21 cellular contexts compared by ENCODE assay signal in the genomic region with DNA sequence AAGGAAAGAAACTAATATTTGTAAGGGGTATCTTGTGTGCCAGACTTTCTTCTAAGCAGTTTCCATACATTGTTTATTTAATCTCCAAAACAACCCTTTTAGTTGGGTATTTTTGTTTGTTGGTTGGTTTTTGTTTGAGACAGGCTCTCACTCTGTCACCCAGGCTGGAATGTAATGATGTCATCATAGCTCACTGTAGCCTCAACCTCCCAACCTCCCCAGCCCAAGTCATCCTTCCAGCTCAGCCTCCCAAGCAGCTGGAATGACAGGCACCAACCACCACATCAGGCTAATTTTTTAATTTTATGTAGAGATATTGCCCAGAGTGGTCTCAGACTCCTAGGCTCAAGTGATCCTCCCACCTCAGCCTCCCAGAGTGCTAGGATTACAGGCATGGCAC.
"Had no signal": no experiment of that assay in that cellular context is flagged by ENCODE, and none has a peak within 500 bp of the region (broad histone marks: within the 10 kb centered on the region; RNA-seq: fewer than 3 reads in every experiment).

No MANE protein-coding gene starts in this region.

- H3K4me1 ChIP-seq: prostate gland had no signal

- ATAC-seq: gastrocnemius medialis; natural killer cell treated with Interleukin-12 subunit alpha and Interleukin-12 subunit beta and Interleukin-15 and Interleukin-18, amount 100 ng/mL, for 72 hours had no signal

- H3K4me3 ChIP-seq: gastrocnemius medialis, left ventricle myocardium inferior, ovary, prostate gland, upper lobe of left lung had no signal

- H3K36me3 ChIP-seq: gastrocnemius medialis, left ventricle myocardium inferior, ovary, prostate gland, upper lobe of left lung had no signal

- H3K27ac ChIP-seq: epithelial cell of prostate, gastrocnemius medialis, left ventricle myocardium inferior, ovary, prostate gland, upper lobe of left lung had no signal

- H3K27me3 ChIP-seq: gastrocnemius medialis, ovary, upper lobe of left lung had no signal

- DNase-seq: activated B cell treated with CpG ODN at 0.5 μM for 24 hours; activated CD4-positive, alpha-beta T cell treated with anti-CD3 and anti-CD28 coated beads for 4 hours; activated CD4-positive, alpha-beta T cell treated with anti-CD3 and anti-CD28 coated beads, Interleukin-2, amount 50 U/mL, for 48 hours; activated naive CD4-positive, alpha-beta T cell treated with Interleukin-2 at 50 U/mL for 16 hours; activated naive CD8-positive, alpha-beta T cell treated with anti-CD3 and anti-CD28 coated beads for 36 hours; activated T-cell treated with anti-CD3 and anti-CD28 coated beads, Interleukin-2, amount 50 U/mL, for 48 hours; amniotic stem cell; cortex of kidney; endodermal cell; gastrocnemius medialis; hippocampal formation; left ventricle myocardium inferior; mammary epithelial cell; ovary; stimulated activated CD4-positive, alpha-beta T cell treated with anti-CD3 and anti-CD28 coated beads, Interleukin-4, amount 100 ng/mL, for 24 hours; stimulated activated naive CD4-positive, alpha-beta T cell treated with Interleukin-2 at 50 U/mL for 16 hours; T-helper 9 cell had no signal

- H3K9me3 ChIP-seq: gastrocnemius medialis, left ventricle myocardium inferior, ovary, prostate gland, upper lobe of left lung had no signal
